In genomic region chr20:33166533-33167113, GRCh38 we compare ENCODE assay signal across 24 cellular contexts. TPM values are rescaled to one million over a fixed set of nuclear protein-coding genes. Genes with fewer than 3 reads are reported as not detected.
"Had no signal": no experiment of that assay in that cellular context is flagged by ENCODE, and none has a peak within 500 bp of the region (broad histone marks: within the 10 kb centered on the region; RNA-seq: fewer than 3 reads in every experiment).

No MANE protein-coding gene starts in this region.

- H3K4me3 ChIP-seq: SJCRH30 had no signal

- H3K36me3 ChIP-seq: SJCRH30 had no signal

- H3K4me1 ChIP-seq: SJCRH30 had no signal

- FAIRE-seq: RCC 7860 had no signal

- ATAC-seq: Right ventricle myocardium inferior, SK-N-SH treated with all-trans-retinoic acid at 6 μM for 48 hours had no signal

- DNase-seq: IMR-90, Kasumi-1, MM.1S, NCI-H1092 treated with DMSO at 0.1 percent for 48 hours, NCI-H1436, NCI-H187, NCI-H2029, NCI-H2081 treated with DMSO at 0.1 percent for 48 hours, NCI-H2171, NCI-H226, NCI-H446, NCI-H510A, NCI-H524 treated with DMSO at 0.1 percent for 48 hours, NCI-H69, NCI-H774, RPMI8226, SHP77 treated with DMSO at 0.1 percent for 48 hours, SJCRH30 had no signal

- H3K4me2 ChIP-seq: KMS-11 had no signal

- H3K27ac ChIP-seq: KMS-11, SJCRH30 had no signal

- H3K9ac ChIP-seq: KMS-11 had no signal

RNA-seq across cellular contexts. Expression of gene BPIFA2, which starts 1.3 kb away (rescaled TPM):
- total RNA-seq: HT-29, IMR-90, M059J, Right ventricle myocardium inferior, SJCRH30 had no signal
- polyA plus RNA-seq: IMR-90 had no signal

RNA-seq across cellular contexts. Expression of gene BPIFA3, which starts 50.5 kb away (rescaled TPM):
- total RNA-seq: HT-29, IMR-90, M059J, Right ventricle myocardium inferior, SJCRH30 had no signal
- polyA plus RNA-seq: IMR-90 had no signal
